Comparison of ENCODE assay signal across 8 cellular contexts in the genomic region with DNA sequence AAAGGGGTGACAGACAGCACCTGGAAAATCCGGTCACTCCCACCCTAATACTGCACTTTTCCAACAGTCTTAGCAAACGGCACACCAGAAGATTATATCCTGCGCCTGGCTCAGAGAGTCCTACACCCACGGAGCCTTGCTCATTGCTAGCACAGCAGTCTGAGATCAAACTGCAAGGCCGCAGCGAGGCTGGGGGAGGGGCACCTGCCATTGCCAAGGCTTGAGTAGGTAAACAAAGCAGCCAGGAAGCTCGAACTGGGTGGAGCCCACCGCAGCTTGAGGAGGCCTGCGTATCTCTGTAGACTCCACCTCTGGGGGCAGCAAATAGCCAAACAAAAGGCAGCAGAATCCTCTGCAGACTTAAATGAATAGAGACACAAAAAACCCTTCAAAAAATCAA.
DNase-seq lines count a peak whose midpoint lies in the region; ATAC-seq and TF ChIP-seq lines count a peak whose summit lies in the region.
"Not testable (repeated sequence)": the region's sequence is repeated elsewhere in the genome, so short reads cannot be mapped to it uniquely, and the experiment has no call there.

No MANE protein-coding gene starts in this region.

- not testable (repeated sequence) for H3K9me3 ChIP-seq in DND-41 (ENCODE audit: insufficient read depth, low read length, severe bottlenecking)

- peak overlapping the region; percentile 94 for H3K27ac Mint-ChIP-seq in activated naive CD4-positive, alpha-beta T cell treated with anti-CD3 and anti-CD28 coated beads, Interleukin-2, amount 50 U/mL, for 24 hours

- not testable (repeated sequence) for H4K20me1 ChIP-seq in DND-41 (ENCODE audit: insufficient read depth, low read length)

- H3K4me3 ChIP-seq in DND-41 (ENCODE audit: low read depth in 1 of 2, low read length in 2 of 2), result not testable (repeated sequence)

- peaks cover 17% of the 10 kb centered on the region for H3K36me3 Mint-ChIP-seq in activated naive CD4-positive, alpha-beta T cell treated with anti-CD3 and anti-CD28 coated beads, Interleukin-2, amount 50 U/mL, for 24 hours

- not testable (repeated sequence) for H3K36me3 ChIP-seq in DND-41 (ENCODE audit: insufficient read depth, low read length)

- not testable (repeated sequence) for ATAC-seq in DND-41 (ENCODE audit: insufficient read depth, low read depth); stimulated activated naive CD8-positive, alpha-beta T cell treated with anti-CD3 and anti-CD28 coated beads, Interleukin-15, Interleukin-2, amounts not matched to agents 100 U/mL and 50 U/mL, for 24 hours

- H3K4me2 ChIP-seq in DND-41 (ENCODE audit: insufficient read depth, low read length), result not testable (repeated sequence)

- not testable (repeated sequence) for H3K79me2 ChIP-seq in DND-41 (ENCODE audit: insufficient read depth, low read length)

- DNase-seq in DND-41 (peak; percentile 49), NCI-H345 (lab: John Stamatoyannopoulos, UW) (peak; percentile 53), T-helper 9 cell (peak; percentile 61), islet precursor cell (peak; percentile 56)
- peak; percentile 35 for DNase-seq in activated CD8-positive, alpha-beta memory T cell treated with anti-CD3 and anti-CD28 coated beads, Interleukin-2, amount 50 U/mL, for 24 hours (ENCODE audit: extremely low read depth)
- DNase-seq in stimulated activated CD4-positive, alpha-beta T cell treated with anti-CD3 and anti-CD28 coated beads, Interleukin-4, amount 100 ng/mL, for 1 hour, result peak; percentile 55
- peak; percentile 72 for DNase-seq in stimulated activated naive CD8-positive, alpha-beta T cell treated with anti-CD3 and anti-CD28 coated beads, Interleukin-15, Interleukin-2, amounts not matched to agents 100 U/mL and 50 U/mL, for 24 hours

- not testable (repeated sequence) for H3K27ac ChIP-seq in DND-41 (ENCODE audit: low read length)

- peak overlapping the region; percentile 81 for H3K4me3 Mint-ChIP-seq in activated naive CD4-positive, alpha-beta T cell treated with anti-CD3 and anti-CD28 coated beads, Interleukin-2, amount 50 U/mL, for 24 hours

- not testable (repeated sequence) for H3K9ac ChIP-seq in DND-41 (ENCODE audit: low read depth, low read length)

- H3K9me3 Mint-ChIP-seq in activated naive CD4-positive, alpha-beta T cell treated with anti-CD3 and anti-CD28 coated beads, Interleukin-2, amount 50 U/mL, for 24 hours, result peaks cover 11% of the 10 kb centered on the region

- not testable (repeated sequence) for TF ChIP-seq CTCF in DND-41 (IDR thresholded peaks at IDR 0.05; ENCODE audit: borderline replicate concordance, extremely low read depth, low read length, poor library complexity, severe bottlenecking)

- not testable (repeated sequence) for H2AFZ ChIP-seq in DND-41 (ENCODE audit: low read depth, low read length)

- H3K27me3 Mint-ChIP-seq in activated naive CD4-positive, alpha-beta T cell treated with anti-CD3 and anti-CD28 coated beads, Interleukin-2, amount 50 U/mL, for 24 hours, result not testable (repeated sequence)

- peaks cover 16% of the 10 kb centered on the region for H3K4me1 ChIP-seq in DND-41 (ENCODE audit: insufficient read depth, low read length)

- H3K27me3 ChIP-seq in DND-41 (ENCODE audit: insufficient read depth, low read length, poor library complexity), result not testable (repeated sequence)

- peaks cover 51% of the 10 kb centered on the region for H3K4me1 Mint-ChIP-seq in activated naive CD4-positive, alpha-beta T cell treated with anti-CD3 and anti-CD28 coated beads, Interleukin-2, amount 50 U/mL, for 24 hours
